Comparison of ENCODE assay signal across 8 cellular contexts in genomic region chr2:69798909-69799526, GRCh38. TPM values are rescaled to one million over a fixed set of nuclear protein-coding genes. Genes with fewer than 3 reads are reported as not detected.
DNase-seq lines count a peak whose midpoint lies in the region; ATAC-seq and TF ChIP-seq lines count a peak whose summit lies in the region.

No MANE protein-coding gene starts in this region.

- peak overlapping the region; percentile 5 to 42 (median 33) for H3K4me3 ChIP-seq in mammary epithelial cell (replicated peaks in 1 of 3; ENCODE audit: insufficient read depth in 1 of 3, low read depth in 2 of 3, low read length in 3 of 3)
- H3K4me3 ChIP-seq in mucosa of rectum (ENCODE audit: low read length in 2 of 2) = peak overlapping the region; percentile 22 to 63
- H3K4me3 ChIP-seq in thyroid gland (replicated peaks in 1 of 3) = no peak overlapping the region

- H3K27me3 ChIP-seq in mammary epithelial cell (ENCODE audit: insufficient read depth, low read length) (no peaks in the 10 kb centered on the region), mucosa of rectum (ENCODE audit: control insufficient read depth in 2 of 2, insufficient read depth in 2 of 2, low read length in 2 of 2) (no peaks in the 10 kb centered on the region), thyroid gland (no peaks in the 10 kb centered on the region)

- H3K36me3 ChIP-seq in mammary epithelial cell (ENCODE audit: insufficient read depth, low read length) = peaks cover 5% of the 10 kb centered on the region
- peaks cover 0 to 9% of the 10 kb centered on the region in 2 donors for H3K36me3 ChIP-seq in mucosa of rectum (ENCODE audit: control insufficient read depth in 2 of 2, insufficient read depth in 2 of 2, low read length in 2 of 2)
- no peaks in the 10 kb centered on the region for H3K36me3 ChIP-seq in thyroid gland

- intact Hi-C loops in mammary epithelial cell (cut with micrococcal nuclease) = loop anchor here (1.0 to 5.0 kb wide), 2 partner anchors 57 to 75 kb away; partner anchors contain the start of gene ANXA4
- intact Hi-C loops in thyroid gland (cut with DNase I) = no loop called here

- H3K9me3 ChIP-seq in mammary epithelial cell (replicated peaks; ENCODE audit: insufficient read depth, low read length) = no peaks in the 10 kb centered on the region
- H3K9me3 ChIP-seq in mucosa of rectum (ENCODE audit: control insufficient read depth in 2 of 2, low read length in 2 of 2) = no peaks in the 10 kb centered on the region
- no peaks in the 10 kb centered on the region for H3K9me3 ChIP-seq in thyroid gland

- peak overlapping the region; percentile 85 for H3K4me2 ChIP-seq in mammary epithelial cell (ENCODE audit: insufficient read depth, low read depth, low read length)

- H3K27ac ChIP-seq in mammary epithelial cell (ENCODE audit: insufficient read depth, low read depth, low read length) (peak overlapping the region; percentile 87), mucosa of rectum (ENCODE audit: low read depth in 2 of 2, low read length in 2 of 2) (peak overlapping the region; percentile 16 to 46), thyroid gland (no peak overlapping the region)

- peak; percentile 31 for ATAC-seq in GM18858 (IDR thresholded peaks at IDR 0.05; ENCODE audit: unreplicated experiment)
- peak; percentile 31 for ATAC-seq in HG03571 (IDR thresholded peaks at IDR 0.05; ENCODE audit: unreplicated experiment)

- H4K20me1 ChIP-seq in mammary epithelial cell (ENCODE audit: insufficient read depth, low read length) = no peaks in the 10 kb centered on the region

- H3K79me2 ChIP-seq in mammary epithelial cell (ENCODE audit: insufficient read depth, low read length) = peaks cover 28% of the 10 kb centered on the region

- BruUV-seq in mammary epithelial cell (replicated peaks; lab: Mats Ljungman, UMichigan) = no TSS peak

- peak overlapping the region; percentile 58 for H2AFZ ChIP-seq in mammary epithelial cell (ENCODE audit: low read depth, low read length)

- 7% methylated on average over 4 of the region's 4 CpGs for WGBS in mammary epithelial cell (ENCODE audit: low coverage, missing lambda C conversion rate)
- WGBS in thyroid gland, 2 donors = 53 to 70% methylated on average over 4 of the region's 4 CpGs

- H3K4me1 ChIP-seq in mammary epithelial cell (ENCODE audit: insufficient read depth, low read length) = peaks cover 21% of the 10 kb centered on the region
- H3K4me1 ChIP-seq in mucosa of rectum (ENCODE audit: control insufficient read depth in 2 of 2, insufficient read depth in 2 of 2, low read length in 2 of 2) = peaks cover 19 to 24% of the 10 kb centered on the region in 2 donors
- H3K4me1 ChIP-seq in thyroid gland = peaks cover 8 to 18% of the 10 kb centered on the region in 2 donors

- CTCF ChIA-PET in mammary epithelial cell (lab: Charles Lee; ENCODE audit: low non-redundant PET) = no interaction called here

- dilution Hi-C loops in mammary epithelial cell (cut with HindIII; ENCODE audit: low sequenced_read_pairs) = no loop called here

- in situ Hi-C loops in mammary epithelial cell (cut with MboI; ENCODE audit: low sequenced_read_pairs in 2 of 2) = no loop called here

- DNase-seq in mammary epithelial cell (peak; percentile 88), thyroid gland (no peak), SW 1271 (lab: John Stamatoyannopoulos, UW) (no peak), MV-4-11 (lab: John Stamatoyannopoulos, UW) (no peak), NCI-H187 (lab: John Stamatoyannopoulos, UW) (no peak)

- no peak for TF ChIP-seq CTCF in mammary epithelial cell (conservative IDR thresholded peaks at IDR 0.05 in 1 of 2, IDR thresholded peaks at IDR 0.05 in 1 of 2; ENCODE audit: extremely low read depth in 1 of 2, insufficient read depth in 1 of 2, low read depth in 1 of 2, low read length in 2 of 2)
- no peak for TF ChIP-seq CTCF in thyroid gland (IDR thresholded peaks at IDR 0.05)

- no peak for TF ChIP-seq POLR2A in thyroid gland (IDR thresholded peaks at IDR 0.05)

- H3K9ac ChIP-seq in mammary epithelial cell (ENCODE audit: insufficient read depth, low read length) (peak overlapping the region; percentile 90), mucosa of rectum (ENCODE audit: low read depth in 1 of 2, low read length in 2 of 2) (peak overlapping the region; percentile 4 to 36)

RNA-seq across cellular contexts. Expression of gene GMCL1, which starts 30.4 kb away (rescaled TPM):
- total RNA-seq in mammary epithelial cell = 10 to 100 TPM; 10.7 to 11.5 TPM
- polyA plus RNA-seq in mammary epithelial cell = 5.5 TPM
- polyA minus RNA-seq in mammary epithelial cell = 12.0 TPM
- total RNA-seq in thyroid gland = 10 to 100 TPM; 15.1 to 19.8 (median 17.1) TPM

RNA-seq across cellular contexts. Expression of gene ANXA4, which starts 57.1 kb away (rescaled TPM):
- 100 to 1,000 TPM in 1 of 2 donors, 10 to 100 TPM in 1; 71.0 to 147 TPM for total RNA-seq in mammary epithelial cell
- polyA plus RNA-seq in mammary epithelial cell = 148 TPM
- 222 TPM for polyA minus RNA-seq in mammary epithelial cell
- 100 to 1,000 TPM in 1 of 4 donors, 10 to 100 TPM in 3; 72.0 to 101 (median 82.5) TPM for total RNA-seq in thyroid gland

Comparison
In these comparisons a context has a peak if more than half of its experiments do, and no peak if none do; other contexts are left out.
1. H3K27ac ChIP-seq: peak in mammary epithelial cell (single experiment) and mucosa of rectum (2 of 2); none in thyroid gland (0 of 3).
2. H3K4me3 ChIP-seq: peak in mammary epithelial cell (3 of 3) and mucosa of rectum (2 of 2); none in thyroid gland (0 of 3).